Comparison of ENCODE assay signal across 11 cellular contexts in the genomic region with DNA sequence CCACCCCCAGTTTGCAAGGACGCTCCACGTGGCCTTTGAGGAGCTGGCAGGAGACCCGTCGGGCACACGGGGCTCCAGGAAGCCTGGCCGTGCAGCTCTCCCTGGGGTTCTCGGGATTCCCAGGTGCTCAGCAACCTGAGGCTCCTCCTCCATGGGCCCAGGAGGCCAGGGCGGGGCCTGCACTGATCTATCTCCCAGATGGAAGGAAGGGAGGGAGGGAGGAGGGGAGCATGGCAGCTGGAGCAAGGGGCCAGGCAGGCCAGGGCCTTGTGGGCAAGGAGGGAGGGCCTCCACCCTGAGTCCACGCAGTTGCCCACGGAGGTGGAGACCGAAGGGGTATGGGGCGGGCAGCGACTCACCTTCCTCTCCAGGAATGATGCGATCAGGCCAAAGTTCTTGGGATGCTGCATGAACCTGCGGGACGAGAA.
DNase-seq lines count a peak whose midpoint lies in the region; ATAC-seq and TF ChIP-seq lines count a peak whose summit lies in the region.
"Had no signal": no experiment of that assay in that cellular context is flagged by ENCODE, and none has a peak within 500 bp of the region (broad histone marks: within the 10 kb centered on the region; RNA-seq: fewer than 3 reads in every experiment).

No MANE protein-coding gene starts in this region.

- H3K27me3 Mint-ChIP-seq in T-helper 17 cell: no peaks in the 10 kb centered on the region
- H3K27me3 Mint-ChIP-seq: activated naive CD8-positive, alpha-beta T cell; naive B cell had no signal

- H3K27ac ChIP-seq in ascending aorta: peak overlapping the region; percentile 91 to 94
- H3K27ac ChIP-seq: 22Rv1 had no signal

- H3K4me3 Mint-ChIP-seq in T-helper 17 cell: no peak overlapping the region
- H3K4me3 Mint-ChIP-seq: activated naive CD8-positive, alpha-beta T cell; naive B cell had no signal

- peak; percentile 73 for DNase-seq in DMS 273 (lab: John Stamatoyannopoulos, UW; ENCODE audit: unreplicated experiment)
- DNase-seq in DMS 273 treated with DMSO at 0.1 percent for 48 hours (lab: John Stamatoyannopoulos, UW): no peak
- peak in 1 of 2 donors; percentile 79 for DNase-seq in ascending aorta (ENCODE audit: low spot score in 2 of 2)
- DNase-seq in left colon: peak; percentile 84 to 85
- DNase-seq in ureter (ENCODE audit: low spot score): peak; percentile 69
- no peak for DNase-seq in T-helper 17 cell
- DNase-seq in stimulated activated CD4-positive, alpha-beta T cell treated with anti-CD3 and anti-CD28 coated beads, Interleukin-1b, Interleukin-23, amount 100 ng/mL, for 48 hours: no peak
- DNase-seq: naive B cell had no signal

- H3K4me1 Mint-ChIP-seq in T-helper 17 cell: no peaks in the 10 kb centered on the region

- intact Hi-C loops in ascending aorta (cut with DNase I): loop anchor here (1.0 to 10.0 kb wide), 3 partner anchors 29 to 1037 kb away; partner anchors contain the start of gene KMT5A
- intact Hi-C loops in left colon (cut with DNase I, micrococcal nuclease): no loop called here

- ATAC-seq in left colon (peak; percentile 71), T-helper 17 cell (no peak), GM21381 (IDR thresholded peaks at IDR 0.05; ENCODE audit: unreplicated experiment) (no peak)

- H3K27me3 ChIP-seq in ascending aorta: no peaks in the 10 kb centered on the region

- peaks cover 2% of the 10 kb centered on the region for H3K36me3 Mint-ChIP-seq in T-helper 17 cell (ENCODE audit: low read depth)

- TF ChIP-seq CTCF in ascending aorta (IDR thresholded peaks at IDR 0.05): no peak

- peaks cover 10 to 31% of the 10 kb centered on the region in 2 donors for H3K4me1 ChIP-seq in ascending aorta

- no peak overlapping the region for H3K27ac Mint-ChIP-seq in T-helper 17 cell
- H3K27ac Mint-ChIP-seq: activated naive CD8-positive, alpha-beta T cell; naive B cell had no signal

- peaks cover 30 to 40% of the 10 kb centered on the region in 2 donors for H3K36me3 ChIP-seq in ascending aorta

- H3K9me3 ChIP-seq in ascending aorta (no peaks in the 10 kb centered on the region), T-helper 17 cell (ENCODE audit: control insufficient read depth, low read length, poor library complexity, severe bottlenecking) (no peaks in the 10 kb centered on the region)

- peak overlapping the region; percentile 42 to 54 for H3K4me3 ChIP-seq in ascending aorta

Comparison
In these comparisons a context has a peak if more than half of its experiments do, and no peak if none do; other contexts are left out.
1. DNase-seq: peak in DMS 273 (single experiment), left colon (2 of 2) and ureter (single experiment); none in DMS 273 treated with DMSO at 0.1 percent for 48 hours (single experiment), T-helper 17 cell (0 of 3) and stimulated activated CD4-positive, alpha-beta T cell treated with anti-CD3 and anti-CD28 coated beads, Interleukin-1b, Interleukin-23, amount 100 ng/mL, for 48 hours (single experiment).